Comparison of ENCODE assay signal across 9 cellular contexts in the genomic region with DNA sequence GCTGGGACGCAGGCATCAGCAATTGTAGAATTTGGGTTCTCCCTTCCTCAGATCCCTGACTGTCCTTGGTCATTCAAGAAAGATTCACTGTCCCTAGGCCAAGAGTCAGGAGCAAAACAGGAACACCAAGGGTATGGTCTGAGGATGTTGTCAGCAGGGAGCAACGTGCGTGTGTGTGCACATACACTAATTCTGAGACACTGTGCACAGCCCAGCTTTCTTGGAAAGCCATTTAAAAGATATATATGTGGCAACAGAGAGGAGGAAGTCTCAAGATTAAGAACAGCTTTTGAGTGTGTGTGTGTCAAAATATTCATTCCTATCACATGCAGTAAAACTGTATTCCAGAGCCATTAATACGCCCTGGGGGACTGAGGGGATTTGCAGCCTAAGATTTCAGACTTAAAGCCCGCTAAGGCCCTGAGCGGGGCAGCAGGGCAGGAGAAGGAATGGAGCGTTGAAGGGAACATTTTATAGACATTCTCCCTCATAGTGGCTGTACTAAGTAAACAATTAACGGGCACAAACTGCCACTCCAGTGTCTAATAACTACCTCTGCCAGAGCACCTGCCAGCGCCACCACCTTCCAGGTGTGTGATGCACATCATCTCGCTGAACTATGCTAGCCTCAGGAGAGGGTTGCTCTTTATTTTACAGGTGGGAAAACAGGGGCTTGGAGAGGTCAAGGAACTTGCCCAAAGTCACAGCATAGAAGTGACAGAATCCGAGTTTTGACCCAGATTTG. TPM values are rescaled to one million over a fixed set of nuclear protein-coding genes. Genes with fewer than 3 reads are reported as not detected.
DNase-seq lines count a peak whose midpoint lies in the region; ATAC-seq and TF ChIP-seq lines count a peak whose summit lies in the region.
"Had no signal": no experiment of that assay in that cellular context is flagged by ENCODE, and none has a peak within 500 bp of the region (broad histone marks: within the 10 kb centered on the region; RNA-seq: fewer than 3 reads in every experiment).

No MANE protein-coding gene starts in this region.

- ATAC-seq in T-cell (replicated peaks in 1 of 4) (no peak), lung (ENCODE audit: insufficient read depth, low FRiP score) (no peak), GM21825 (IDR thresholded peaks at IDR 0.05; ENCODE audit: unreplicated experiment) (no peak), HG02938 (IDR thresholded peaks at IDR 0.05; ENCODE audit: unreplicated experiment) (no peak)

- no peak overlapping the region for H3K4me3 ChIP-seq in lung

- CTCF ChIA-PET in T-cell (lab: Charles Lee), result no interaction called here

- H3K9me3 ChIP-seq in lung (ENCODE audit: control insufficient read depth in 2 of 2, insufficient read depth in 1 of 2, low read length in 1 of 2), result no peaks in the 10 kb centered on the region

- TF ChIP-seq CTCF in lung (IDR thresholded peaks at IDR 0.05; ENCODE audit: control extremely low read depth, extremely low read depth), result no peak

- POLR2A ChIA-PET in T-cell (lab: Charles Lee), result interaction anchor here in 1 of 2 donors (0.6 kb wide), 1 partner anchor 1293 kb away, joined by 5 read pairs; no protein-coding TSS in a partner anchor

- H3K4me1 Mint-ChIP-seq in T-cell, result peaks cover 63 to 78% (median 78%) of the 10 kb centered on the region in 3 donors

- DNase-seq in CD1c-positive myeloid dendritic cell (ENCODE audit: extremely low spot score) (peak; percentile 80), HT-29 (ENCODE audit: low spot score) (peak; percentile 62), T-cell (no peak), lung (ENCODE audit: low spot score) (no peak), NCI-H1092 treated with DMSO at 0.1 percent for 48 hours (lab: John Stamatoyannopoulos, UW) (no peak), GDM1 (lab: John Stamatoyannopoulos, UW) (no peak)
- DNase-seq: effector memory CD4-positive, alpha-beta T cell had no signal

- peaks cover 34 to 51% of the 10 kb centered on the region in 2 donors for H3K4me1 ChIP-seq in lung (ENCODE audit: control insufficient read depth in 2 of 2, insufficient read depth in 2 of 2, low read length in 2 of 2)

- H3K27me3 ChIP-seq in lung (ENCODE audit: control insufficient read depth, insufficient read depth), result no peaks in the 10 kb centered on the region

- H3K4me3 Mint-ChIP-seq in T-cell, result peak overlapping the region in 2 of 3 donors; percentile 42 to 92

- H3K27me3 Mint-ChIP-seq in T-cell, result no peaks in the 10 kb centered on the region

- peak overlapping the region; percentile 18 to 54 for H3K27ac ChIP-seq in lung (ENCODE audit: low read depth in 1 of 2, low read length in 1 of 2)

- peaks cover 22% of the 10 kb centered on the region for H3K36me3 Mint-ChIP-seq in T-cell

- no peaks in the 10 kb centered on the region for H3K9me3 Mint-ChIP-seq in T-cell

- 58 to 69% methylated on average over 11 of the region's 11 CpGs for WGBS in lung, 2 donors

- H3K27ac Mint-ChIP-seq in T-cell, result peak overlapping the region in 1 of 2 donors; percentile 13

- no peaks in the 10 kb centered on the region for H3K36me3 ChIP-seq in lung (ENCODE audit: control insufficient read depth in 2 of 2, insufficient read depth in 2 of 2, low read length in 2 of 2)

RNA-seq across cellular contexts. Expression of gene NOD1, which starts 2.0 kb away (rescaled TPM):
- total RNA-seq in HT-29 (2014; rRNA removed; shearing (Covaris generic)), result 5.5 and 6.2 TPM in 2 replicates
- total RNA-seq in T-cell (10 to 100 TPM; 15.6 to 24.6 (median 19.4) TPM), lung (10 to 100 TPM; 22.0 to 46.1 TPM)
- 10 to 100 TPM; 11.5 to 21.0 TPM for polyA plus RNA-seq in lung

RNA-seq across cellular contexts. Expression of gene GGCT, which starts 28.1 kb away (rescaled TPM):
- 123 TPM in 2 replicates for total RNA-seq in HT-29 (2014; rRNA removed; shearing (Covaris generic))
- total RNA-seq in T-cell, result 10 to 100 TPM in 4 of 5 donors, 1 to 10 TPM in 1; 7.4 to 14.1 (median 12.5) TPM
- 10 to 100 TPM; 33.1 to 38.1 TPM for total RNA-seq in lung
- polyA plus RNA-seq in lung, result 10 to 100 TPM; 45.0 to 90.1 TPM

Comparison
In these comparisons a context has a peak if more than half of its experiments do, and no peak if none do; other contexts are left out.
1. DNase-seq: peak in CD1c-positive myeloid dendritic cell (single experiment) and HT-29 (single experiment); none in T-cell (0 of 34), lung (single experiment), NCI-H1092 treated with DMSO at 0.1 percent for 48 hours (single experiment) and GDM1 (single experiment).